In the genomic region with DNA sequence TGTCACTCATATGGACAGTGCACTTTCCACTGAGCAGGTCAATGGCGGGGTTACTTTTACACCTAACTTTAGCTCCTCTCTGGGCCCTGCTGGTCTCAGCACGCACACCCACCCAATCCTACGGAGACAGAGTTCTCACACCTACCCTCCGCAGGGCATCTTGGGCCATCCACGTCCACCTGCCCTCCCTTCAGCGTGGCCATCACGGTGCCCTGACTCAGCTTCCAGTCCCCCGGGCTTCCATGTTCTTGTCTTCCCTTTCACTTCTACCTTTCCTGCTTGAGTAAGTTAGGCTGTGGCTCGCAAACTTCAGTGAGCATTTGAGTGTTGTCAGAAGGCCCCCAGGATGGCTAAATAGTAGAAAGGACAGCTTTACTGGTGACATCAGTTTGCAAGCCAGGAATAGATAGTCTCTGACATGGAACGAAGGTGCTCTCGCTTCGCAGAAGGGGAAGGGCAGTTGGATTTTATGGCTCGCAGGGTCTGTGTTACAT, we compare ENCODE assay signal across 16 cellular contexts.
"Had no signal": no experiment of that assay in that cellular context is flagged by ENCODE, and none has a peak within 500 bp of the region (broad histone marks: within the 10 kb centered on the region; RNA-seq: fewer than 3 reads in every experiment).

No MANE protein-coding gene starts in this region.

- H3K4me1 Mint-ChIP-seq: activated CD4-positive, alpha-beta T cell treated with anti-CD3 and anti-CD28 coated beads, Interleukin-2, amount 10 ng/mL, durations not matched to agents 24 days and 14 days; activated naive CD8-positive, alpha-beta T cell treated with anti-CD3 and anti-CD28 coated beads, Interleukin-2, amount 50 U/mL, for 24 hours; stimulated activated naive B cell treated with anti-CD40 and anti-IgM and Interleukin-4, amounts not matched to agents 10 μg/mL and 1 μg/mL and 100 μg/mL, for 72 hours had no signal

- H3K9me3 Mint-ChIP-seq: activated CD4-positive, alpha-beta T cell treated with anti-CD3 and anti-CD28 coated beads, Interleukin-2, amount 10 ng/mL, durations not matched to agents 24 days and 14 days; activated naive CD8-positive, alpha-beta T cell treated with anti-CD3 and anti-CD28 coated beads, Interleukin-2, amount 50 U/mL, for 24 hours; activated T-cell treated with anti-CD3 and anti-CD28 coated beads, Interleukin-2, amount 50 U/mL, for 4 hours; neural crest cell; stimulated activated naive B cell treated with anti-CD40 and anti-IgM and Interleukin-4, amounts not matched to agents 10 μg/mL and 1 μg/mL and 100 μg/mL, for 72 hours; T-cell had no signal

- H3K4me3 ChIP-seq: ascending aorta, SK-N-MC, smooth muscle cell had no signal

- H3K4me3 Mint-ChIP-seq: activated CD4-positive, alpha-beta T cell treated with anti-CD3 and anti-CD28 coated beads, Interleukin-2, amount 10 ng/mL, durations not matched to agents 24 days and 14 days; activated naive CD8-positive, alpha-beta T cell treated with anti-CD3 and anti-CD28 coated beads, Interleukin-2, amount 50 U/mL, for 24 hours; activated T-cell treated with anti-CD3 and anti-CD28 coated beads, Interleukin-2, amount 50 U/mL, for 4 hours; neural crest cell; stimulated activated naive B cell treated with anti-CD40 and anti-IgM and Interleukin-4, amounts not matched to agents 10 μg/mL and 1 μg/mL and 100 μg/mL, for 72 hours; T-cell had no signal

- ATAC-seq: activated naive CD8-positive, alpha-beta T cell treated with anti-CD3 and anti-CD28 coated beads, Interleukin-2, amount 50 U/mL, for 24 hours; activated T-cell treated with anti-CD3 and anti-CD28 coated beads, Interleukin-2, amount 50 U/mL, for 4 hours; stimulated activated naive B cell treated with anti-CD40 and anti-IgM and Interleukin-4, amounts not matched to agents 10 μg/mL and 1 μg/mL and 100 μg/mL, for 72 hours; T-cell had no signal

- DNase-seq: activated CD4-positive, alpha-beta T cell treated with anti-CD3 and anti-CD28 coated beads, Interleukin-2, amount 10 ng/mL, durations not matched to agents 24 days and 14 days; activated naive CD4-positive, alpha-beta T cell; activated naive CD8-positive, alpha-beta T cell treated with anti-CD3 and anti-CD28 coated beads, Interleukin-2, amount 50 U/mL, for 24 hours; activated T-cell treated with anti-CD3 and anti-CD28 coated beads, Interleukin-2, amount 50 U/mL, for 4 hours; effector CD4-positive, alpha-beta T cell; stimulated activated CD4-positive, alpha-beta T cell treated with anti-CD3 and anti-CD28 coated beads, Interleukin-1b, Interleukin-23, amount 100 ng/mL, for 48 hours; stimulated activated naive B cell treated with anti-CD40 and anti-IgM and Interleukin-4, amounts not matched to agents 10 μg/mL and 1 μg/mL and 100 μg/mL, for 72 hours; substantia nigra; T1000 had no signal

- H3K27ac Mint-ChIP-seq: activated CD4-positive, alpha-beta T cell treated with anti-CD3 and anti-CD28 coated beads, Interleukin-2, amount 10 ng/mL, durations not matched to agents 24 days and 14 days; activated naive CD8-positive, alpha-beta T cell treated with anti-CD3 and anti-CD28 coated beads, Interleukin-2, amount 50 U/mL, for 24 hours; stimulated activated naive B cell treated with anti-CD40 and anti-IgM and Interleukin-4, amounts not matched to agents 10 μg/mL and 1 μg/mL and 100 μg/mL, for 72 hours; T-cell had no signal

- H3K27me3 ChIP-seq: ascending aorta had no signal

- H3K27me3 Mint-ChIP-seq: activated naive CD8-positive, alpha-beta T cell treated with anti-CD3 and anti-CD28 coated beads, Interleukin-2, amount 50 U/mL, for 24 hours; stimulated activated naive B cell treated with anti-CD40 and anti-IgM and Interleukin-4, amounts not matched to agents 10 μg/mL and 1 μg/mL and 100 μg/mL, for 72 hours had no signal

- H3K27ac ChIP-seq: ascending aorta, parathyroid adenoma, SK-N-MC, VCaP had no signal

- H3K9me3 ChIP-seq: ascending aorta had no signal

- H3K36me3 Mint-ChIP-seq: stimulated activated naive B cell treated with anti-CD40 and anti-IgM and Interleukin-4, amounts not matched to agents 10 μg/mL and 1 μg/mL and 100 μg/mL, for 72 hours; T-cell had no signal

- H3K36me3 ChIP-seq: ascending aorta had no signal
